Comparison of ENCODE assay signal across 8 cellular contexts in the genomic region with DNA sequence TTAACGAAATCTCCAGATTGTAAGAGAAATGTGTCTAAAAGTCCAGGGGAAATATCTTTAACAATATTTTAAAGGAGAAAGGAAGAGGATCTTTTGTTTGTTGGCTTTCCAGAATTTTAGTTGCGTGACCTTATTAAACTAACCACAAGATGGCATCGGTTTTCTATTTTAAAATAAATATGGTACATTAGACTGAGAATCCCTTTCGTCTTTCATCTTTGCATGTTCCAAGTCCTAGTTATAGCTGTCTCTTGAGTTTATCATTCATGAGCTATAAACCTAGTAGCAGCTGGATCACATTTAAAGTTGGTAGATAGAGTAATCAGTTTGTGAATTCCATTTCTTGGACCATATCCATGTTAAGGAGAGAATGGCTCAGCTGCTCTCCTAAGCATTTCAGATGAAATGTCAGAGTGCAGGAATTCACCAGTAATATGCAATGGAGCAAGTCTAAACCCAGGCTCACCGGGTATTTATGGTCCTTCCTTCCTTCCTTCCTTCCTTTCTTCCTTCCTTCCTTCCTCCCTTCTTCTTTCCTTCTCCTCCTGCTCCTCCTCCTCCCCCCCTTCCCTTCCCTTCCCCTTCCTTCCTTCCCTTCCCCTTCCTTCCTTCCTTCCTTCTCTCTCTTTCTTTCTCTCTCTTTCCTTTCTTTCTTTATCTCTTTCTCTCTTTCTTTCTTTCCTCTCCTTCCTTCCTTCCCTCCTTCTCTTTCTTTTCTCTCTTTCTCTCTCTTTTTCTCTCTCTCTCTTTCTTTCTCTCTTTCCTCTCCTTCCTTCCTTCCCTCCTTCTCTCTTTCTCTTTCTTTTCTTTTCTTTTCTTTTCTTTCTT. TPM values are rescaled to one million over a fixed set of nuclear protein-coding genes. Genes with fewer than 3 reads are reported as not detected.
DNase-seq lines count a peak whose midpoint lies in the region; ATAC-seq and TF ChIP-seq lines count a peak whose summit lies in the region.

No MANE protein-coding gene starts in this region.

- H3K27me3 ChIP-seq in ascending aorta (no peaks in the 10 kb centered on the region), thoracic aorta (replicated peaks; ENCODE audit: insufficient read depth) (no peaks in the 10 kb centered on the region)

- H3K27ac ChIP-seq in ascending aorta = no peak overlapping the region
- no peak overlapping the region for H3K27ac ChIP-seq in thoracic aorta

- no peaks in the 10 kb centered on the region for H3K36me3 ChIP-seq in ascending aorta
- no peaks in the 10 kb centered on the region for H3K36me3 ChIP-seq in thoracic aorta

- no peaks in the 10 kb centered on the region for H3K9me3 ChIP-seq in ascending aorta
- H3K9me3 ChIP-seq in thoracic aorta = no peaks in the 10 kb centered on the region

- H3K4me1 ChIP-seq in ascending aorta (no peaks in the 10 kb centered on the region), thoracic aorta (ENCODE audit: control insufficient read depth in 1 of 2, low read depth in 2 of 2) (no peaks in the 10 kb centered on the region)

- no peak overlapping the region for H3K4me3 ChIP-seq in ascending aorta
- H3K4me3 ChIP-seq in thoracic aorta = no peak overlapping the region

- DNase-seq in ELR (ENCODE audit: low read depth) (peak; percentile 66), MV-4-11 (lab: John Stamatoyannopoulos, UW) (peak; percentile 67), ascending aorta (ENCODE audit: low spot score in 2 of 2) (no peak), inferior parietal cortex (ENCODE audit: extremely low spot score) (peak; percentile 61), thoracic aorta (ENCODE audit: low spot score) (no peak)

- ATAC-seq in thoracic aorta (ENCODE audit: insufficient number of reproducible peaks, low FRiP score, low read depth) = no peak
- no peak for ATAC-seq in HG02798 (IDR thresholded peaks at IDR 0.05; ENCODE audit: poor library complexity, unreplicated experiment)
- ATAC-seq in GM18907 (IDR thresholded peaks at IDR 0.05; ENCODE audit: unreplicated experiment) = no peak
- ATAC-seq in HG03108 (IDR thresholded peaks at IDR 0.05; ENCODE audit: unreplicated experiment) = no peak

- TF ChIP-seq CTCF in ascending aorta (IDR thresholded peaks at IDR 0.05) (peak; percentile 16 to 46 (median 37)), thoracic aorta (IDR thresholded peaks at IDR 0.05) (peak; percentile 32)

- intact Hi-C loops in ascending aorta (cut with DNase I) = loop anchor here (10.0 kb wide), 2 partner anchors 798 to 948 kb away; no protein-coding TSS in a partner anchor

RNA-seq across cellular contexts. Expression of a gene that starts 57.8 kb away (rescaled TPM):
- 8.3 TPM for total RNA-seq in ascending aorta
- 10 to 100 TPM; 35.5 to 51.2 TPM for total RNA-seq in thoracic aorta

Comparison
In these comparisons a context has a peak if more than half of its experiments do, and no peak if none do; other contexts are left out.
1. DNase-seq: peak in ELR (single experiment), MV-4-11 (single experiment) and inferior parietal cortex (single experiment); none in ascending aorta (0 of 2) and thoracic aorta (single experiment).